ENCODE assay signal across 8 cellular contexts in genomic region chr5:151158287-151158661, GRCh38. TPM values are rescaled to one million over a fixed set of nuclear protein-coding genes. Genes with fewer than 3 reads are reported as not detected.
DNase-seq lines count a peak whose midpoint lies in the region; ATAC-seq and TF ChIP-seq lines count a peak whose summit lies in the region.

No MANE protein-coding gene starts in this region.

- no peak overlapping the region for H3K18ac ChIP-seq in neuronal stem cell (ENCODE audit: low read length)

- no peak for ATAC-seq in HG03095 (IDR thresholded peaks at IDR 0.05; ENCODE audit: unreplicated experiment)
- ATAC-seq in GM21528 (IDR thresholded peaks at IDR 0.05; ENCODE audit: low FRiP score, unreplicated experiment) = no peak

- WGBS in neuronal stem cell (ENCODE audit: extremely low coverage in 2 of 2, insufficient read length in 2 of 2, insufficient replicate concordance in 1 of 2), 2 donors = no CpG with 5 or more reads among the region's 6 CpGs

- no peak overlapping the region for H2BK120ac ChIP-seq in neuronal stem cell (ENCODE audit: low read depth, low read length)

- H3K4ac ChIP-seq in neuronal stem cell (ENCODE audit: low read length) = no peak overlapping the region

- no peak overlapping the region for H3K9ac ChIP-seq in OCI-LY3 (ENCODE audit: low read length)
- H3K9ac ChIP-seq in endocrine pancreas (ENCODE audit: control insufficient read depth, insufficient read depth, low read length) = peak overlapping the region; percentile 78
- no peak overlapping the region for H3K9ac ChIP-seq in neuronal stem cell (ENCODE audit: low read depth, low read length, poor library complexity)

- H3K27me3 ChIP-seq in OCI-LY3 (ENCODE audit: low read depth, low read length) = peaks cover 31% of the 10 kb centered on the region
- no peaks in the 10 kb centered on the region for H3K27me3 ChIP-seq in endocrine pancreas (ENCODE audit: control insufficient read depth, insufficient read depth, low read length)
- peaks cover 0 to 9% (median 0%) of the 10 kb centered on the region in 3 experiments for H3K27me3 ChIP-seq in neuronal stem cell (ENCODE audit: control insufficient read depth in 3 of 3, insufficient read depth in 3 of 3, low read depth in 1 of 3, low read length in 3 of 3)

- H4K91ac ChIP-seq in neuronal stem cell (ENCODE audit: low read depth, low read length, poor library complexity) = no peak overlapping the region

- no peak for DNase-seq in GM12864 (ENCODE audit: low read depth)
- DNase-seq in neuronal stem cell (ENCODE audit: low spot score) = no peak
- no peak for DNase-seq in NCI-H2196 (lab: John Stamatoyannopoulos, UW; ENCODE audit: unreplicated experiment)
- no peak for DNase-seq in T-helper 9 cell

- no peak overlapping the region for H2BK15ac ChIP-seq in neuronal stem cell (ENCODE audit: low read length)

- peak overlapping the region; percentile 86 for H3K4me3 ChIP-seq in GM12864 (ENCODE audit: low read depth, low read length)
- H3K4me3 ChIP-seq in OCI-LY3 (ENCODE audit: low read length) = peak overlapping the region; percentile 76
- peak overlapping the region; percentile 84 for H3K4me3 ChIP-seq in endocrine pancreas (ENCODE audit: control insufficient read depth, insufficient read depth, low read length)
- H3K4me3 ChIP-seq in neuronal stem cell (ENCODE audit: low read length in 2 of 2) = peak overlapping the region; percentile 74 to 88

- H3K9me3 ChIP-seq in OCI-LY3 (ENCODE audit: insufficient read depth, low read length) (no peaks in the 10 kb centered on the region), endocrine pancreas (ENCODE audit: control insufficient read depth, low read length) (no peaks in the 10 kb centered on the region), neuronal stem cell (replicated peaks in 1 of 2; ENCODE audit: control insufficient read depth in 2 of 2, insufficient read depth in 1 of 2, low read depth in 1 of 2, low read length in 2 of 2) (no peaks in the 10 kb centered on the region)

- no peaks in the 10 kb centered on the region for H3K36me3 ChIP-seq in OCI-LY3 (replicated peaks; ENCODE audit: low read depth, low read length)
- no peaks in the 10 kb centered on the region for H3K36me3 ChIP-seq in endocrine pancreas (ENCODE audit: control insufficient read depth, insufficient read depth, low read length)
- H3K36me3 ChIP-seq in neuronal stem cell (replicated peaks in 1 of 2; ENCODE audit: control insufficient read depth in 2 of 2, insufficient read depth in 2 of 2, low read length in 2 of 2) = no peaks in the 10 kb centered on the region

- TF ChIP-seq CTCF in GM12864 (IDR thresholded peaks at IDR 0.05; ENCODE audit: low read depth, low read length, missing control alignments) (no peak), OCI-LY3 (IDR thresholded peaks at IDR 0.05; ENCODE audit: low read depth, low read length) (no peak)

- H3K79me1 ChIP-seq in neuronal stem cell (ENCODE audit: low read depth, low read length) = no peaks in the 10 kb centered on the region

- peaks cover 46% of the 10 kb centered on the region for H3K4me1 ChIP-seq in OCI-LY3 (ENCODE audit: low read length)
- H3K4me1 ChIP-seq in endocrine pancreas (ENCODE audit: control insufficient read depth, insufficient read depth, low read length) = peaks cover 5% of the 10 kb centered on the region
- peaks cover 16 to 27% of the 10 kb centered on the region in 2 donors for H3K4me1 ChIP-seq in neuronal stem cell (ENCODE audit: control insufficient read depth in 2 of 2, insufficient read depth in 1 of 2, low read depth in 1 of 2, low read length in 2 of 2)

- H2AFZ ChIP-seq in OCI-LY3 (ENCODE audit: low read depth, low read length) = no peak overlapping the region
- peak overlapping the region; percentile 97 for H2AFZ ChIP-seq in neuronal stem cell (ENCODE audit: low read length)

- H4K20me1 ChIP-seq in OCI-LY3 (ENCODE audit: insufficient read depth, low read length) = no peaks in the 10 kb centered on the region

- H2AK5ac ChIP-seq in neuronal stem cell (ENCODE audit: low read depth, low read length) = no peak overlapping the region

- H3K23ac ChIP-seq in neuronal stem cell (ENCODE audit: low read depth, low read length, poor library complexity) = no peak overlapping the region

- H2BK5ac ChIP-seq in neuronal stem cell (ENCODE audit: low read length) = no peak overlapping the region

- H2BK12ac ChIP-seq in neuronal stem cell (ENCODE audit: low read length) = no peak overlapping the region

- H3K79me2 ChIP-seq in OCI-LY3 (ENCODE audit: low read length) = no peaks in the 10 kb centered on the region

- H3K4me2 ChIP-seq in OCI-LY3 (ENCODE audit: low read length) (peak overlapping the region; percentile 72), neuronal stem cell (ENCODE audit: insufficient read depth, low read length, poor library complexity, severe bottlenecking) (peak overlapping the region; percentile 90)

- no peak overlapping the region for H3K14ac ChIP-seq in neuronal stem cell (ENCODE audit: low read length)

- no peak overlapping the region for H3K27ac ChIP-seq in OCI-LY3 (ENCODE audit: low read length)
- H3K27ac ChIP-seq in neuronal stem cell (replicated peaks; ENCODE audit: low read length) = no peak overlapping the region

- H4K8ac ChIP-seq in neuronal stem cell (ENCODE audit: low read depth, low read length) = no peak overlapping the region

RNA-seq across cellular contexts. Expression of gene ANXA6, which starts 0.7 kb away (rescaled TPM):
- polyA plus RNA-seq in neuronal stem cell (2013, experiment 1 of 2) = 47.1 TPM
- 45.5 TPM for polyA plus RNA-seq in neuronal stem cell (2013, experiment 2 of 2)
